Comparison of ENCODE assay signal across 18 cellular contexts in the genomic region with DNA sequence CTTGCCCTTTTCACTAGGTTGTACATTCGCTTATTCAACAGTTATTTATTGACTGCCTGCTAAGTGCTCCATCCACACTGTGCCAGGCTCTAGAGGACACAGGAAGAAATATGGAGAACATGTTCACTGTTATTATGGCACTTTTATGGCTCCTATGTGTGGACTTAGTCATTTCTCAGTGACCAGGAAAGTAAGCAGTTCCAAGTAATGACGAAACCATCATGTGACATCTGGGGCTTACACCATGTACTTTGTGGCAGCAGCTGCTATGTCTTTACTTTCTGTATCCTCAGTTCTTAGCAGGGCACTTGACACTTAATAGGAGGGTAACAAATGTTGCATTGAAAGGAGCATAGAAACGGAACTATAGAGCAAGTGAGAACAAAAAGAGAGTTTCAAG.
DNase-seq lines count a peak whose midpoint lies in the region; ATAC-seq, FAIRE-seq and TF ChIP-seq lines count a peak whose summit lies in the region.
"Had no signal": no experiment of that assay in that cellular context is flagged by ENCODE, and none has a peak within 500 bp of the region (broad histone marks: within the 10 kb centered on the region; RNA-seq: fewer than 3 reads in every experiment).

No MANE protein-coding gene starts in this region.

- DNase-seq in DMS53 (lab: John Stamatoyannopoulos, UW) = peak; percentile 24
- DNase-seq in H54 (ENCODE audit: insufficient read length, low spot score) = no peak
- DNase-seq in amniotic epithelial cell (ENCODE audit: low read depth) = peak; percentile 20
- peak; percentile 83 for DNase-seq in myocyte (ENCODE audit: low read depth)
- DNase-seq in COLO668 (lab: John Stamatoyannopoulos, UW; ENCODE audit: unreplicated experiment) = no peak
- no peak for DNase-seq in stimulated activated naive CD8-positive, alpha-beta T cell treated with anti-CD3 and anti-CD28 coated beads, Interleukin-15, Interleukin-2, amounts not matched to agents 100 U/mL and 50 U/mL, for 24 hours
- DNase-seq in testis = no peak
- DNase-seq: activated naive CD4-positive, alpha-beta T cell treated with anti-CD3 and anti-CD28 coated beads for 36 hours; C1 segment of cervical spinal cord; heart left ventricle; kidney; NCI-H748 treated with DMSO at 0.1 percent for 48 hours; stimulated activated CD4-positive, alpha-beta T cell treated with anti-CD3 and anti-CD28 coated beads, Interleukin-2, amount 100 ng/mL, for 24 hours had no signal

- no peak for TF ChIP-seq CTCF in testis (IDR thresholded peaks at IDR 0.05)

- whole genome bisulfite sequencing in testis, 2 donors = 68 to 90% methylated on average over 3 of the region's 3 CpGs

- TF ChIP-seq POLR2A in H54 (IDR thresholded peaks at IDR 0.05; ENCODE audit: low read depth, low read length) (no peak), testis (IDR thresholded peaks at IDR 0.05) (no peak)

- no peak overlapping the region for H3K27ac ChIP-seq in testis
- H3K27ac ChIP-seq: cardiac muscle cell, heart left ventricle, prostate gland, SJCRH30 had no signal

- FAIRE-seq in H54 (lab: Jason Lieb, UNC) = peak; percentile 52
- FAIRE-seq: kidney, TTC549 had no signal

- no peaks in the 10 kb centered on the region for H3K4me1 ChIP-seq in testis
- H3K4me1 ChIP-seq: prostate gland, SJCRH30 had no signal

- no peaks in the 10 kb centered on the region for H3K27me3 ChIP-seq in testis
- H3K27me3 ChIP-seq: cardiac muscle cell, heart left ventricle, SJCRH30 had no signal

- intact Hi-C loops in testis (cut with DNase I; ENCODE audit: low total_unique reads) = no loop called here

- no peaks in the 10 kb centered on the region for H3K36me3 ChIP-seq in testis (ENCODE audit: low read depth, missing control alignments)
- H3K36me3 ChIP-seq: prostate gland had no signal

- no peak overlapping the region for H3K4me3 ChIP-seq in testis
- H3K4me3 ChIP-seq: cardiac muscle cell, heart left ventricle, prostate gland, SJCRH30 had no signal

- no peak for ATAC-seq in HG03469 (IDR thresholded peaks at IDR 0.05; ENCODE audit: unreplicated experiment)
- ATAC-seq in stimulated activated naive CD8-positive, alpha-beta T cell treated with anti-CD3 and anti-CD28 coated beads, Interleukin-15, Interleukin-2, amounts not matched to agents 100 U/mL and 50 U/mL, for 24 hours = no peak

- no peaks in the 10 kb centered on the region for H3K9me3 ChIP-seq in testis
- H3K9me3 ChIP-seq: heart left ventricle, prostate gland, SJCRH30 had no signal

Comparison
In these comparisons a context has a peak if more than half of its experiments do, and no peak if none do; other contexts are left out.
1. DNase-seq: peak in DMS53 (single experiment), amniotic epithelial cell (single experiment) and myocyte (single experiment); none in H54 (single experiment), COLO668 (single experiment), stimulated activated naive CD8-positive, alpha-beta T cell treated with anti-CD3 and anti-CD28 coated beads, Interleukin-15, Interleukin-2, amounts not matched to agents 100 U/mL and 50 U/mL, for 24 hours (single experiment) and testis (single experiment).